8 cellular contexts compared by ENCODE assay signal in genomic region chr14:54366726-54367707, GRCh38. TPM values are rescaled to one million over a fixed set of nuclear protein-coding genes. Genes with fewer than 3 reads are reported as not detected.
DNase-seq lines count a peak whose midpoint lies in the region; ATAC-seq and TF ChIP-seq lines count a peak whose summit lies in the region.

No MANE protein-coding gene starts in this region.

- H3K9me3 ChIP-seq in SK-N-SH, result no peaks in the 10 kb centered on the region
- no peaks in the 10 kb centered on the region for H3K9me3 ChIP-seq in liver (ENCODE audit: control insufficient read depth in 4 of 4, low read length in 3 of 4)
- H3K9me3 ChIP-seq in stomach, result no peaks in the 10 kb centered on the region

- H3K4me1 ChIP-seq in SK-N-SH (ENCODE audit: control insufficient read depth in 1 of 2, insufficient read depth in 2 of 2, low read depth in 1 of 2, low read length in 1 of 2) (peaks cover 7 to 18% of the 10 kb centered on the region in 2 experiments; a peak in 2 of 4 replicates), liver (ENCODE audit: control insufficient read depth in 4 of 4, insufficient read depth in 4 of 4, low read length in 3 of 4) (peaks cover 0 to 8% (median 2%) of the 10 kb centered on the region in 4 donors), stomach (peaks cover 5 to 30% (median 19%) of the 10 kb centered on the region in 4 donors)

- no peak overlapping the region for H3K4me2 ChIP-seq in SK-N-SH

- no peak for TF ChIP-seq POLR2A in stomach (IDR thresholded peaks at IDR 0.05)

- no peaks in the 10 kb centered on the region for H3K27me3 ChIP-seq in BJ (ENCODE audit: control insufficient read depth, insufficient read depth, low read length)
- no peaks in the 10 kb centered on the region for H3K27me3 ChIP-seq in SK-N-SH (ENCODE audit: insufficient read depth)
- H3K27me3 ChIP-seq in liver (ENCODE audit: control insufficient read depth in 4 of 4, insufficient read depth in 4 of 4, low read length in 3 of 4), result no peaks in the 10 kb centered on the region
- H3K27me3 ChIP-seq in stomach, result no peaks in the 10 kb centered on the region

- intact Hi-C loops in stomach (cut with DNase I; ENCODE audit: low total_unique reads), result no loop called here

- H3K36me3 ChIP-seq in BJ (ENCODE audit: control insufficient read depth, insufficient read depth, low read length) (no peaks in the 10 kb centered on the region), SK-N-SH (replicated peaks in 1 of 2; ENCODE audit: control insufficient read depth in 1 of 2, insufficient read depth in 2 of 2, low read length in 1 of 2) (no peaks in the 10 kb centered on the region), liver (ENCODE audit: control insufficient read depth in 4 of 4, insufficient read depth in 3 of 4, low read depth in 1 of 4, low read length in 3 of 4) (no peaks in the 10 kb centered on the region), stomach (no peaks in the 10 kb centered on the region)

- TF ChIP-seq EP300 in SK-N-SH (IDR thresholded peaks at IDR 0.05; ENCODE audit: borderline replicate concordance in 1 of 2, low read depth in 1 of 2, low read length in 1 of 2) (no peak), stomach (IDR thresholded peaks at IDR 0.05) (no peak)

- H3K9ac ChIP-seq in SK-N-SH (no peak overlapping the region), liver (ENCODE audit: low read depth in 1 of 2, low read length in 2 of 2) (no peak overlapping the region)

- H3K9me2 ChIP-seq in SK-N-SH, result no peaks in the 10 kb centered on the region

- no peaks in the 10 kb centered on the region for H3K79me2 ChIP-seq in SK-N-SH (ENCODE audit: insufficient read depth)

- POLR2A ChIA-PET in BJ (lab: Charles Lee), result no interaction called here
- POLR2A ChIA-PET in SK-N-SH (lab: Yijun Ruan, JAX), result no interaction called here

- peak; percentile 73 for TF ChIP-seq RAD21 in SK-N-SH (IDR thresholded peaks at IDR 0.05; ENCODE audit: low read length)
- peak; percentile 58 to 67 for TF ChIP-seq RAD21 in liver (IDR thresholded peaks at IDR 0.05)

- ATAC-seq in GM18868 (IDR thresholded peaks at IDR 0.05; ENCODE audit: unreplicated experiment), result peak; percentile 86

- TF ChIP-seq CTCF in BJ (IDR thresholded peaks at IDR 0.05; ENCODE audit: insufficient read depth, low read depth, low read length) (peak; percentile 78), SK-N-SH (IDR thresholded peaks at IDR 0.05) (peak; percentile 74), liver (IDR thresholded peaks at IDR 0.05; ENCODE audit: low read depth, low read length, missing input control) (no peak), stomach (IDR thresholded peaks at IDR 0.05) (peak in 4 of 7 experiments; percentile 20 to 46 (median 30))

- H3K4me3 ChIP-seq in BJ (ENCODE audit: low read depth, low read length) (no peak overlapping the region), SK-N-SH (ENCODE audit: low read depth in 2 of 2, low read length in 1 of 2) (no peak overlapping the region), liver (ENCODE audit: low read depth in 1 of 3, low read length in 3 of 3) (no peak overlapping the region), stomach (no peak overlapping the region)
- no peak overlapping the region for H3K4me3 ChIP-seq in Jurkat, Clone E6-1 (ENCODE audit: low read length)

- WGBS in SK-N-SH (ENCODE audit: low lambda C conversion rate), result 64% methylated on average over 9 of the region's 9 CpGs
- WGBS in liver, result 40% methylated on average over 9 of the region's 9 CpGs
- WGBS in stomach, 5 donors, result 31 to 34% (median 34%) methylated on average over 9 of the region's 9 CpGs

- no peak overlapping the region for H2AFZ ChIP-seq in SK-N-SH (ENCODE audit: low read depth)

- peaks cover 3% of the 10 kb centered on the region for H3F3A ChIP-seq in SK-N-SH (replicated peaks; ENCODE audit: insufficient read depth)

- no peaks in the 10 kb centered on the region for H4K20me1 ChIP-seq in SK-N-SH (ENCODE audit: insufficient read depth)

- CTCF ChIA-PET in BJ (lab: Yijun Ruan, JAX), result interaction anchor here (0.6 to 3.2 kb wide), 17 partner anchors 11 to 438 kb away, joined by 3 to 19 read pairs (median 5); partner anchors contain the start of gene CDKN3
- CTCF ChIA-PET in SK-N-SH (lab: Yijun Ruan, JAX), result interaction anchor here (0.6 to 2.5 kb wide), 13 partner anchors 12 to 406 kb away, joined by 3 to 10 read pairs (median 4); partner anchors contain the start of genes CDKN3 and GMFB

- H3K27ac ChIP-seq in SK-N-SH (ENCODE audit: low read depth in 2 of 2, low read length in 1 of 2), result no peak overlapping the region
- no peak overlapping the region for H3K27ac ChIP-seq in liver (ENCODE audit: low read depth in 1 of 2, low read length in 2 of 2)
- H3K27ac ChIP-seq in stomach, result peak overlapping the region in 4 of 5 donors; percentile 28 to 71 (median 52)

- DNase-seq in BJ (ENCODE audit: low read depth), result no peak
- DNase-seq in Jurkat, Clone E6-1 (ENCODE audit: low read depth, low spot score), result peak; percentile 51
- DNase-seq in SK-N-SH, result peak; percentile 30
- DNase-seq in dedifferentiated amniotic fluid mesenchymal stem cell (ENCODE audit: extremely low spot score), result peak; percentile 59
- DNase-seq in stomach, result peak; percentile 42
- DNase-seq in occipital lobe (lab: John Stamatoyannopoulos, UW), result no peak

TF ChIP-seq in SK-N-SH, 30 proteins besides CTCF, POLR2A, EP300 and RAD21:
- TF ChIP-seq NFIC (IDR thresholded peaks at IDR 0.05; ENCODE audit: borderline replicate concordance) (no peak), YY1 (IDR thresholded peaks at IDR 0.05; ENCODE audit: low read depth) (no peak), SMC3 (IDR thresholded peaks at IDR 0.05; ENCODE audit: low read depth, low read length) (peak; percentile 61)

TF ChIP-seq in liver, 16 proteins besides CTCF, POLR2A, EP300 and RAD21:
- peak in 1 of 2 donors; percentile 9 for TF ChIP-seq HNF4A (conservative IDR thresholded peaks at IDR 0.05)
- TF ChIP-seq, protein P1, sequence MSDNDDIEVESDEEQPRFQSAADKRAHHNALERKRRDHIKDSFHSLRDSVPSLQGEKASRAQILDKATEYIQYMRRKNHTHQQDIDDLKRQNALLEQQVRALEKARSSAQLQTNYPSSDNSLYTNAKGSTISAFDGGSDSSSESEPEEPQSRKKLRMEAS (IDR thresholded peaks at IDR 0.05), result no peak
- no peak for TF ChIP-seq NR2F2 (IDR thresholded peaks at IDR 0.05)
TF ChIP-seq in liver: peak in this region for 1.

RNA-seq across cellular contexts. Expression of gene CDKN3, which starts 29.8 kb away (rescaled TPM):
- polyA plus RNA-seq in BJ (2011; rRNA removed) (28.7 and 55.1 TPM in 2 replicates), SK-N-SH (2012; rRNA removed) (25.5 and 26.7 TPM in 2 replicates), liver (1 to 10 TPM; 1.5 to 4.1 TPM), stomach (10 to 100 TPM in 2 of 3 donors, 1 to 10 TPM in 1; 3.7 to 20.8 (median 14.4) TPM)
- 3.9 and 4.9 TPM in 2 replicates for polyA minus RNA-seq in BJ (2011; rRNA and poly(A)+ RNA removed)
- 207 TPM for polyA plus RNA-seq in Jurkat, Clone E6-1 (2012; ENCODE audit: insufficient read depth, insufficient read length)
- polyA plus RNA-seq in SK-N-SH (2012; cell fraction: cytosol; rRNA removed), result 31.7 and 39.2 TPM in 2 replicates
- polyA plus RNA-seq in SK-N-SH (2012; cell fraction: nucleus; rRNA removed), result 3.9 and 5.2 TPM in 2 replicates
- total RNA-seq in liver (10 to 100 TPM in 1 of 2 donors, under 1 TPM in 1; 0.50 to 33.9 TPM), stomach (1 to 10 TPM in 3 of 5 donors, not detected in 2; 1.8 to 7.0 (median 5.5) TPM), occipital lobe (4.1 TPM)

Comparison
In these comparisons a context has a peak if more than half of its experiments do, and no peak if none do; other contexts are left out.
1. DNase-seq: peak in Jurkat, Clone E6-1 (single experiment), SK-N-SH (single experiment), dedifferentiated amniotic fluid mesenchymal stem cell (single experiment) and stomach (single experiment); none in BJ (single experiment) and occipital lobe (single experiment).
2. H3K27ac ChIP-seq: peak in stomach (4 of 5); none in SK-N-SH (0 of 2) and liver (0 of 2).